Comparison of ENCODE assay signal across 7 cellular contexts in the genomic region with DNA sequence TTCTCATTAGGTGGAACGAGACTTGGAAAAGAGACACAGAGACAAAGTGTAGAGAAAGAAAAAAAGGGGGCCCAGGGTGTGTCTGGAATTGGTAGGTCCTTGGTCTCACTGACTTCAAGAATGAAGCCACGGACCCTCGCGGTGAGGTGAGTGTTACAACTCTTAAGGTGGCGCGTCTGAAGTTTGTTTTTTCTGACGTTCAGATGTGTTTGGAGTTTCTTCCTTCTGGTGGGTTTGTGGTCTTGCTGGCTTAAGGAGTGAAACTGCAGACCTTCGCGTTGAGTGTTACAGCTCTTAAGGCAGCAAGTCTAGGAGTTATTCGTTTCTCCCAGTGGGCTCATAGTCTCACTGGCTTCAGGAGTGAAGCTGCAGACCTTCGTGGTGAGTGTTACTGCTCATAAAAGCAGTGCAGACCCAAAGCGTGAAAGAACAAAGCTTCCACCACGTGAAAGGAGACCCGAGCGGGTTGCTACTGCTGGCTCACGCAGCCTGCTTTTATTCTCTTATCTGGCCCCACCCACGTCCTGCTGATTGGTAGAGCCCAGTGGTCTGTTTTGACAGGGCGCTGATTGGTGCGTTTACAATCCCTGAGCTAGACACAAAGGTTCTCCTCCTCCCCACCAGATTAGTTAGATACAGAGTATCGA. TPM values are rescaled to one million over a fixed set of nuclear protein-coding genes. Genes with fewer than 3 reads are reported as not detected.
DNase-seq lines count a peak whose midpoint lies in the region; ATAC-seq and TF ChIP-seq lines count a peak whose summit lies in the region.
"Not testable (repeated sequence)": the region's sequence is repeated elsewhere in the genome, so short reads cannot be mapped to it uniquely, and the experiment has no call there.

No MANE protein-coding gene starts in this region.

- intact Hi-C loops in dendritic cell treated with granulocyte-macrophage colony-stimulating factor and Interleukin-4, amounts not matched to agents 40 ng/mL and 50 ng/mL, for 4 days (cut with micrococcal nuclease): not testable (repeated sequence)
- intact Hi-C loops in spleen (cut with DNase I; ENCODE audit: low total_unique reads): loop anchor here (10.0 kb wide), 1 partner anchor 125 kb away; no protein-coding TSS in a partner anchor

- H3K27me3 Mint-ChIP-seq in CD8-positive, alpha-beta memory T cell: peaks cover 18 to 53% of the 10 kb centered on the region in 2 donors
- peaks cover 9 to 45% of the 10 kb centered on the region in 2 donors for H3K27me3 Mint-ChIP-seq in T-cell
- H3K27me3 Mint-ChIP-seq in activated naive CD8-positive, alpha-beta T cell: not testable (repeated sequence)
- peaks cover 33% of the 10 kb centered on the region for H3K27me3 Mint-ChIP-seq in dendritic cell treated with granulocyte-macrophage colony-stimulating factor and Interleukin-4, amounts not matched to agents 40 ng/mL and 50 ng/mL, for 4 days

- not testable (repeated sequence) for DNase-seq in CD8-positive, alpha-beta memory T cell; T-cell
- DNase-seq in islet precursor cell (peak; percentile 57), spleen (peak; percentile 10)

- peaks cover 8 to 11% (median 9%) of the 10 kb centered on the region in 3 donors for H3K4me1 Mint-ChIP-seq in CD8-positive, alpha-beta memory T cell
- H3K4me1 Mint-ChIP-seq in T-cell: peaks cover 5 to 16% (median 15%) of the 10 kb centered on the region in 3 donors
- H3K4me1 Mint-ChIP-seq in activated naive CD8-positive, alpha-beta T cell (ENCODE audit: low read depth): peaks cover 23% of the 10 kb centered on the region
- H3K4me1 Mint-ChIP-seq in dendritic cell treated with granulocyte-macrophage colony-stimulating factor and Interleukin-4, amounts not matched to agents 40 ng/mL and 50 ng/mL, for 4 days (ENCODE audit: low read depth): peaks cover 44% of the 10 kb centered on the region

- CTCF ChIA-PET in CD8-positive, alpha-beta memory T cell (lab: Charles Lee): interaction anchor here (1.3 to 1.6 kb wide), 2 partner anchors 21 to 89 kb away, joined by 4 to 5 read pairs; no protein-coding TSS in a partner anchor
- CTCF ChIA-PET in T-cell (lab: Charles Lee): interaction anchor here (0.6 to 0.8 kb wide), 4 partner anchors 48 to 383 kb away, joined by 3 read pairs; no protein-coding TSS in a partner anchor

- not testable (repeated sequence) for H3K36me3 Mint-ChIP-seq in CD8-positive, alpha-beta memory T cell; T-cell; activated naive CD8-positive, alpha-beta T cell; dendritic cell treated with granulocyte-macrophage colony-stimulating factor and Interleukin-4, amounts not matched to agents 40 ng/mL and 50 ng/mL, for 4 days (ENCODE audit: low read depth)

- not testable (repeated sequence) for H3K27ac ChIP-seq in BLaER1; CD8-positive, alpha-beta memory T cell (ENCODE audit: low read depth, low read length); spleen

- peak overlapping the region; percentile 79 for H3K4me2 ChIP-seq in BLaER1

- peaks cover 85% of the 10 kb centered on the region for H3K4me1 ChIP-seq in BLaER1
- H3K4me1 ChIP-seq in CD8-positive, alpha-beta memory T cell (ENCODE audit: insufficient read depth, low read length); spleen: not testable (repeated sequence)

- POLR2A ChIA-PET in CD8-positive, alpha-beta memory T cell (lab: Charles Lee); T-cell (lab: Charles Lee): not testable (repeated sequence)

- H3K9me3 ChIP-seq in BLaER1: peaks cover 12% of the 10 kb centered on the region
- H3K9me3 ChIP-seq in CD8-positive, alpha-beta memory T cell (ENCODE audit: low read length); spleen: not testable (repeated sequence)

- not testable (repeated sequence) for TF ChIP-seq CTCF in spleen (IDR thresholded peaks at IDR 0.05 in 8 of 11, conservative IDR thresholded peaks at IDR 0.05 in 3 of 11)

- not testable (repeated sequence) for H3K9ac ChIP-seq in BLaER1

- WGBS in spleen, 5 donors: 57 to 65% (median 59%) methylated on average over 20 of the region's 20 CpGs

- not testable (repeated sequence) for TF ChIP-seq POLR2A in spleen (IDR thresholded peaks at IDR 0.05)

- H3K36me3 ChIP-seq in BLaER1; CD8-positive, alpha-beta memory T cell (ENCODE audit: insufficient read depth, low read length); spleen: not testable (repeated sequence)

- H4K20me1 ChIP-seq in BLaER1: not testable (repeated sequence)

- not testable (repeated sequence) for H3K4me3 ChIP-seq in BLaER1; CD8-positive, alpha-beta memory T cell (ENCODE audit: low read length); spleen

- H3K27ac Mint-ChIP-seq in CD8-positive, alpha-beta memory T cell: peak overlapping the region in 2 of 8 donors; percentile 29 to 31
- not testable (repeated sequence) for H3K27ac Mint-ChIP-seq in T-cell
- H3K27ac Mint-ChIP-seq in activated naive CD8-positive, alpha-beta T cell: peak overlapping the region; percentile 28
- H3K27ac Mint-ChIP-seq in dendritic cell treated with granulocyte-macrophage colony-stimulating factor and Interleukin-4, amounts not matched to agents 40 ng/mL and 50 ng/mL, for 4 days: peak overlapping the region; percentile 4

- not testable (repeated sequence) for H3K27me3 ChIP-seq in BLaER1; CD8-positive, alpha-beta memory T cell (ENCODE audit: insufficient read depth, low read length, poor library complexity, severe bottlenecking)
- H3K27me3 ChIP-seq in spleen (replicated peaks in 1 of 7): peaks cover 0 to 36% (median 0%) of the 10 kb centered on the region in 7 donors

- ATAC-seq in T-cell (replicated peaks in 1 of 4): not testable (repeated sequence)

- H3K9me3 Mint-ChIP-seq in CD8-positive, alpha-beta memory T cell; T-cell; activated naive CD8-positive, alpha-beta T cell (ENCODE audit: low read depth); dendritic cell treated with granulocyte-macrophage colony-stimulating factor and Interleukin-4, amounts not matched to agents 40 ng/mL and 50 ng/mL, for 4 days: not testable (repeated sequence)

- peak overlapping the region in 6 of 7 donors; percentile 19 to 52 (median 40) for H3K4me3 Mint-ChIP-seq in CD8-positive, alpha-beta memory T cell
- H3K4me3 Mint-ChIP-seq in T-cell: peak overlapping the region in 2 of 3 donors; percentile 10 to 52
- peak overlapping the region; percentile 75 for H3K4me3 Mint-ChIP-seq in activated naive CD8-positive, alpha-beta T cell
- not testable (repeated sequence) for H3K4me3 Mint-ChIP-seq in dendritic cell treated with granulocyte-macrophage colony-stimulating factor and Interleukin-4, amounts not matched to agents 40 ng/mL and 50 ng/mL, for 4 days

RNA-seq across cellular contexts. Expression of gene CD9, which starts 10.1 kb away (rescaled TPM):
- total RNA-seq in CD8-positive, alpha-beta memory T cell: 10 to 100 TPM; 13.5 to 16.2 TPM
- polyA plus RNA-seq in CD8-positive, alpha-beta memory T cell: 6.9 TPM
- total RNA-seq in T-cell (1 to 10 TPM; 2.6 to 5.7 (median 3.3) TPM), spleen (100 to 1,000 TPM in 1 of 7 donors, 10 to 100 TPM in 6; 50.0 to 113 (median 75.7) TPM)
- polyA plus RNA-seq in spleen: 10 to 100 TPM; 16.2 to 87.4 (median 50.6) TPM
